In the genomic region with DNA sequence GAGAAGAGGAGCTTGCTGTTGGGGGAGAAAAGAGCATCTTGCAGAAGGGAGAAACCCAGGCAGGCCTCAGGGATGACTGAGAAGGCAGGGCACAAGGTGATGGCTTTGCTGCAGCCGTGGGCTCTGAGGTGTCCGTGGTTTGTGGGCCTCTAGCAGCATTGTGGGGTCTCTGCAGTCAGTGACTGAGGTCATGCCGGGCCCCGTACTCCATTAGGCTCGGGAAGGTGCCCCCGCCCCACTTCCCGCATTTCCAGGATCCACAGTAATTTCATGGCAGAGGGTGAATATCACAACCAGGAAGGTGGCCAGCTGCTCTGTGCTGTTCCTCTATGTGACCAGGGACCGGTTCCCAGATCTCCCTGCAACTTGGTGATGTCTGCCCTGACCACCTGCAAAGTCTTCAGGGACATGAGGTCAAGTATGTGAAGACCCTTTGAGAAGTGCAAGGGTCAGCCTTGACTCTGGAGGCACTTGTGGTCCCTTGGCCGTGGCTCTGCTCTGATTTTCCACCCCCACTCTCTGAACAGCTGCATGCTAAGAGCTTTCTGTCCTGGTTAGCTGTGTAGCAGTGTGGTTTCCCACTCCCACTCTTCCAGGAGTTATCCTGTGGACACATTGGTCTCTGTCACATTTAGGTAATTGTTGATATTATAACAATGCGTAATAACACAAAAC, we compare ENCODE assay signal across 11 cellular contexts. TPM values are rescaled to one million over a fixed set of nuclear protein-coding genes. Genes with fewer than 3 reads are reported as not detected.
DNase-seq lines count a peak whose midpoint lies in the region; ATAC-seq and TF ChIP-seq lines count a peak whose summit lies in the region.
"Had no signal": no experiment of that assay in that cellular context is flagged by ENCODE, and none has a peak within 500 bp of the region (broad histone marks: within the 10 kb centered on the region; RNA-seq: fewer than 3 reads in every experiment).

No MANE protein-coding gene starts in this region.

- no peak overlapping the region; the same call in 1 of the 2 replicates for H3K9ac ChIP-seq in KMS-11
- H3K9ac ChIP-seq in neuronal stem cell (ENCODE audit: low read depth, low read length, poor library complexity): no peak overlapping the region

- no peak overlapping the region for H2BK5ac ChIP-seq in neuronal stem cell (ENCODE audit: low read length)

- H3K4me1 ChIP-seq in KMS-11 (ENCODE audit: low read depth, poor library complexity, severe bottlenecking): peaks cover 61% of the 10 kb centered on the region
- peaks cover 6 to 10% of the 10 kb centered on the region in 2 donors for H3K4me1 ChIP-seq in neuronal stem cell (ENCODE audit: control insufficient read depth in 2 of 2, insufficient read depth in 1 of 2, low read depth in 1 of 2, low read length in 2 of 2)

- H3K9me3 ChIP-seq in neuronal stem cell (replicated peaks in 1 of 2; ENCODE audit: control insufficient read depth in 2 of 2, insufficient read depth in 1 of 2, low read depth in 1 of 2, low read length in 2 of 2): no peaks in the 10 kb centered on the region

- H3K79me1 ChIP-seq in neuronal stem cell (ENCODE audit: low read depth, low read length): peaks cover 11% of the 10 kb centered on the region

- ATAC-seq in GM19452 (IDR thresholded peaks at IDR 0.05; ENCODE audit: unreplicated experiment) (no peak), HG03521 (IDR thresholded peaks at IDR 0.05; ENCODE audit: unreplicated experiment) (no peak), GM18519 (IDR thresholded peaks at IDR 0.05; ENCODE audit: low FRiP score, unreplicated experiment) (no peak)

- no peaks in the 10 kb centered on the region for H3K36me3 ChIP-seq in KMS-11 (ENCODE audit: insufficient read depth)
- peaks cover 0 to 2% of the 10 kb centered on the region in 2 donors for H3K36me3 ChIP-seq in neuronal stem cell (replicated peaks in 1 of 2; ENCODE audit: control insufficient read depth in 2 of 2, insufficient read depth in 2 of 2, low read length in 2 of 2)

- peak overlapping the region; percentile 3; the same call in 1 of the 2 replicates for H3K27ac ChIP-seq in C4-2B
- H3K27ac ChIP-seq in KMS-11: no peak overlapping the region; the same call in 1 of the 2 replicates
- peak overlapping the region in 53 of 59 donors; percentile 3 to 100 (median 72) for H3K27ac ChIP-seq in dorsolateral prefrontal cortex
- no peak overlapping the region for H3K27ac ChIP-seq in neuronal stem cell (replicated peaks; ENCODE audit: low read length)

- H4K20me1 ChIP-seq in KMS-11 (ENCODE audit: insufficient read depth): peaks cover 54% of the 10 kb centered on the region

- H2BK12ac ChIP-seq in neuronal stem cell (ENCODE audit: low read length): no peak overlapping the region

- WGBS in neuronal stem cell (ENCODE audit: extremely low coverage in 2 of 2, insufficient read length in 2 of 2, insufficient replicate concordance in 1 of 2), 2 donors: no CpG with 5 or more reads among the region's 10 CpGs

- TF ChIP-seq CTCF in C4-2B (conservative IDR thresholded peaks at IDR 0.05) (no peak), KMS-11 (conservative IDR thresholded peaks at IDR 0.05; ENCODE audit: low read depth, low read length) (no peak), dorsolateral prefrontal cortex (IDR thresholded peaks at IDR 0.05 in 54 of 56, conservative IDR thresholded peaks at IDR 0.05 in 2 of 56; ENCODE audit: low read depth in 1 of 56, partially characterized antibody in 56 of 56) (no peak)

- peak in 1 of 10 donors; percentile 41 for DNase-seq in dorsolateral prefrontal cortex
- no peak for DNase-seq in neuronal stem cell (ENCODE audit: low spot score)
- no peak for DNase-seq in putamen (ENCODE audit: low spot score)
- DNase-seq: DMS153, kidney glomerular epithelial cell, NCI-H2171 treated with DMSO at 0.1 percent for 48 hours had no signal

- H2AFZ ChIP-seq in KMS-11 (ENCODE audit: low read depth) (no peak overlapping the region), neuronal stem cell (ENCODE audit: low read length) (no peak overlapping the region)

- H3K4me2 ChIP-seq in KMS-11 (peak overlapping the region; percentile 97), neuronal stem cell (ENCODE audit: insufficient read depth, low read length, poor library complexity, severe bottlenecking) (no peak overlapping the region)

- no peak overlapping the region for H4K8ac ChIP-seq in neuronal stem cell (ENCODE audit: low read depth, low read length)

- peaks cover 78% of the 10 kb centered on the region for H3K79me2 ChIP-seq in KMS-11 (ENCODE audit: insufficient read depth, low read depth)

- no peak overlapping the region for H3K4me3 ChIP-seq in KMS-11 (IDR thresholded peaks at IDR 0.05; ENCODE audit: insufficient read depth, low read depth, low read length)
- H3K4me3 ChIP-seq in dorsolateral prefrontal cortex: peak overlapping the region in 53 of 59 donors; percentile 2 to 98 (median 87)
- no peak overlapping the region for H3K4me3 ChIP-seq in neuronal stem cell (ENCODE audit: low read length in 2 of 2)

- H3K14ac ChIP-seq in neuronal stem cell (ENCODE audit: low read length): no peak overlapping the region

- H3K18ac ChIP-seq in neuronal stem cell (ENCODE audit: low read length): peak overlapping the region; percentile 14

- H3K27me3 ChIP-seq in KMS-11 (ENCODE audit: insufficient read depth, low read depth): no peaks in the 10 kb centered on the region
- H3K27me3 ChIP-seq in dorsolateral prefrontal cortex: no peaks in the 10 kb centered on the region
- peaks cover 0 to 5% (median 0%) of the 10 kb centered on the region in 3 experiments for H3K27me3 ChIP-seq in neuronal stem cell (ENCODE audit: control insufficient read depth in 3 of 3, insufficient read depth in 3 of 3, low read depth in 1 of 3, low read length in 3 of 3)

- no peak overlapping the region for H3K23ac ChIP-seq in neuronal stem cell (ENCODE audit: low read depth, low read length, poor library complexity)

- no peak overlapping the region for H2AK5ac ChIP-seq in neuronal stem cell (ENCODE audit: low read depth, low read length)

- H2BK15ac ChIP-seq in neuronal stem cell (ENCODE audit: low read length): no peak overlapping the region

- no peak overlapping the region for H4K91ac ChIP-seq in neuronal stem cell (ENCODE audit: low read depth, low read length, poor library complexity)

- H2BK120ac ChIP-seq in neuronal stem cell (ENCODE audit: low read depth, low read length): no peak overlapping the region

- intact Hi-C loops in dorsolateral prefrontal cortex (cut with DNase I): loop anchor here in 1 of 2 donors (2.0 kb wide), 1 partner anchor 105 kb away; no protein-coding TSS in a partner anchor

- H3K4ac ChIP-seq in neuronal stem cell (ENCODE audit: low read length): no peak overlapping the region

RNA-seq across cellular contexts. Expression of gene KLF13, which starts 3.6 kb away (rescaled TPM):
- 100 to 1,000 TPM in 101 of 120 experiments, 10 to 100 TPM in 19; 73.4 to 179 (median 116) TPM for total RNA-seq in dorsolateral prefrontal cortex
- polyA plus RNA-seq in neuronal stem cell (2013, experiment 1 of 2): 42.9 TPM
- polyA plus RNA-seq in neuronal stem cell (2013, experiment 2 of 2): 42.1 TPM

Comparison
In these comparisons a context has a peak if more than half of its experiments do, and no peak if none do; other contexts are left out.
1. H3K27ac ChIP-seq: peak in C4-2B (single experiment) and dorsolateral prefrontal cortex (53 of 59); none in KMS-11 (single experiment) and neuronal stem cell (single experiment).
2. H3K4me3 ChIP-seq: peak in dorsolateral prefrontal cortex (53 of 59); none in KMS-11 (single experiment) and neuronal stem cell (0 of 2).